26 cellular contexts compared by ENCODE assay signal in genomic region chr7:114645451-114645850, GRCh38.
DNase-seq lines count a peak whose midpoint lies in the region; ATAC-seq and TF ChIP-seq lines count a peak whose summit lies in the region.
"Had no signal": no experiment of that assay in that cellular context is flagged by ENCODE, and none has a peak within 500 bp of the region (broad histone marks: within the 10 kb centered on the region; RNA-seq: fewer than 3 reads in every experiment).

No MANE protein-coding gene starts in this region.

- no peak overlapping the region for H3K4me3 ChIP-seq in testis
- H3K4me3 ChIP-seq: dorsolateral prefrontal cortex, hepatocyte, MG63, right atrium auricular region, stomach had no signal

- H3K27ac Mint-ChIP-seq in CD14-positive monocyte = no peak overlapping the region
- H3K27ac Mint-ChIP-seq: activated naive CD4-positive, alpha-beta T cell treated with anti-CD3 and anti-CD28 coated beads, Interleukin-2, amount 10 ng/mL, durations not matched to agents 7 days and 5 days; B cell; type B pancreatic cell had no signal

- no peaks in the 10 kb centered on the region for H3K9me3 Mint-ChIP-seq in CD14-positive monocyte
- H3K9me3 Mint-ChIP-seq: activated naive CD4-positive, alpha-beta T cell treated with anti-CD3 and anti-CD28 coated beads, Interleukin-2, amount 10 ng/mL, durations not matched to agents 7 days and 5 days; type B pancreatic cell had no signal

- no peaks in the 10 kb centered on the region for H3K36me3 Mint-ChIP-seq in CD14-positive monocyte
- H3K36me3 Mint-ChIP-seq: activated naive CD4-positive, alpha-beta T cell treated with anti-CD3 and anti-CD28 coated beads, Interleukin-2, amount 10 ng/mL, durations not matched to agents 7 days and 5 days; type B pancreatic cell had no signal

- H3K27me3 Mint-ChIP-seq in CD14-positive monocyte (ENCODE audit: low read depth in 3 of 3) = peaks cover 0 to 3% (median 0%) of the 10 kb centered on the region in 3 donors
- H3K27me3 Mint-ChIP-seq: activated naive CD4-positive, alpha-beta T cell treated with anti-CD3 and anti-CD28 coated beads, Interleukin-2, amount 10 ng/mL, durations not matched to agents 7 days and 5 days; B cell; type B pancreatic cell had no signal

- no peak for ATAC-seq in HG03025 (IDR thresholded peaks at IDR 0.05; ENCODE audit: low FRiP score, unreplicated experiment)
- ATAC-seq: foreskin keratinocyte had no signal

- H3K27me3 ChIP-seq in testis = no peaks in the 10 kb centered on the region
- H3K27me3 ChIP-seq: dorsolateral prefrontal cortex, foreskin keratinocyte, hepatocyte, MG63, right atrium auricular region, stomach had no signal

- TF ChIP-seq CTCF in testis (IDR thresholded peaks at IDR 0.05) (no peak), CD14-positive monocyte (IDR thresholded peaks at IDR 0.05) (no peak)

- no peaks in the 10 kb centered on the region for H3K36me3 ChIP-seq in testis (ENCODE audit: low read depth, missing control alignments)
- H3K36me3 ChIP-seq: MG63, right atrium auricular region, stomach had no signal

- no peaks in the 10 kb centered on the region for H3K4me1 Mint-ChIP-seq in CD14-positive monocyte
- H3K4me1 Mint-ChIP-seq: activated naive CD4-positive, alpha-beta T cell treated with anti-CD3 and anti-CD28 coated beads, Interleukin-2, amount 10 ng/mL, durations not matched to agents 7 days and 5 days; B cell had no signal

- DNase-seq in DMS153 (lab: John Stamatoyannopoulos, UW) (peak; percentile 41), DMS153 treated with DMSO at 0.1 percent for 48 hours (lab: John Stamatoyannopoulos, UW; ENCODE audit: unreplicated experiment) (no peak), NCI-H2081 treated with DMSO at 0.1 percent for 48 hours (lab: John Stamatoyannopoulos, UW) (peak; percentile 90), RKO (ENCODE audit: low spot score) (peak; percentile 7), retina (peak; percentile 64), testis (no peak), CD14-positive monocyte (ENCODE audit: low spot score) (no peak)
- DNase-seq: 8988T; activated CD4-positive, CD25-positive, alpha-beta regulatory T cell treated with anti-CD3 and anti-CD28 coated beads, Interleukin-2, amount 50 U/mL, for 72 hours; activated CD8-positive, alpha-beta memory T cell treated with anti-CD3 and anti-CD28 coated beads for 24 hours; activated naive CD4-positive, alpha-beta T cell treated with anti-CD3 and anti-CD28 coated beads, Interleukin-2, amount 10 ng/mL, durations not matched to agents 7 days and 5 days; activated T-cell treated with anti-CD3 and anti-CD28 coated beads, Interleukin-2, amount 50 U/mL, for 48 hours; anterior cingulate cortex; central memory CD4-positive, alpha-beta T cell; dorsolateral prefrontal cortex; erythroblast; foreskin keratinocyte; islet precursor cell; MG63; NCI-H226; stomach had no signal

- H3K4me3 Mint-ChIP-seq in CD14-positive monocyte = no peak overlapping the region
- H3K4me3 Mint-ChIP-seq: activated naive CD4-positive, alpha-beta T cell treated with anti-CD3 and anti-CD28 coated beads, Interleukin-2, amount 10 ng/mL, durations not matched to agents 7 days and 5 days; B cell; type B pancreatic cell had no signal

- intact Hi-C loops in testis (cut with DNase I; ENCODE audit: low total_unique reads) = no loop called here
- intact Hi-C loops in CD14-positive monocyte (cut with micrococcal nuclease) = no loop called here

- no peak overlapping the region for H3K27ac ChIP-seq in testis
- H3K27ac ChIP-seq: dorsolateral prefrontal cortex, foreskin keratinocyte, hepatocyte, right atrium auricular region, stomach had no signal

- H3K9me3 ChIP-seq in testis = no peaks in the 10 kb centered on the region
- H3K9me3 ChIP-seq: MG63, right atrium auricular region, stomach had no signal

- H3K4me1 ChIP-seq in testis = no peaks in the 10 kb centered on the region
- H3K4me1 ChIP-seq: foreskin keratinocyte, right atrium auricular region, stomach had no signal

- TF ChIP-seq POLR2A in testis (IDR thresholded peaks at IDR 0.05) = no peak

Comparison
In these comparisons a context has a peak if more than half of its experiments do, and no peak if none do; other contexts are left out.
1. DNase-seq: peak in DMS153 (single experiment), NCI-H2081 treated with DMSO at 0.1 percent for 48 hours (single experiment), RKO (single experiment) and retina (single experiment); none in DMS153 treated with DMSO at 0.1 percent for 48 hours (single experiment), testis (single experiment) and CD14-positive monocyte (single experiment).